In the genomic region with DNA sequence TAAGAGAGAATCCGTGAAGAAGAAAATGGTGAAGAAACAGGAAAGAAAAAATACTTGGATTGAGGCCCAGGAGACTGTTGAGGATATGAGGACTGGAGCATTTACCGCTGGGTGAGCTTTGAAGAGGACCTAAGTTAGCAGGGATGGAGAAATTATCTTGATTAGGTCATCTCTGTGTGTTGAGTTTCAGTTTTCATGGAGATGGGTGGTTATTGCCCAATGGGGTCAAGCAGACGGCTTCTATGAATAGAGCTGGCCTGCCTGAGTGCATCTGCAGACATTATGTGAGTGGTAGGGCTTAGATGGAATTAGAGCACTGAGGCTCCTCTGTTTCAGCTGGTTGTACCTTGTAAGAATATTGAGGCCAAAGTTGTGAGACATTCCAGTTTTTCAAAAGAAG, we compare ENCODE assay signal across 13 cellular contexts.
"Had no signal": no experiment of that assay in that cellular context is flagged by ENCODE, and none has a peak within 500 bp of the region (broad histone marks: within the 10 kb centered on the region; RNA-seq: fewer than 3 reads in every experiment).

No MANE protein-coding gene starts in this region.

- H3K27me3 Mint-ChIP-seq: activated naive CD8-positive, alpha-beta T cell treated with anti-CD3 and anti-CD28 coated beads, Interleukin-2, amount 50 U/mL, for 24 hours; naive B cell had no signal

- H3K4me3 ChIP-seq: lung, thyroid gland, uterus had no signal

- H3K4me3 Mint-ChIP-seq: activated naive CD8-positive, alpha-beta T cell treated with anti-CD3 and anti-CD28 coated beads, Interleukin-2, amount 50 U/mL, for 24 hours; naive B cell had no signal

- H3K27ac Mint-ChIP-seq: activated naive CD8-positive, alpha-beta T cell treated with anti-CD3 and anti-CD28 coated beads, Interleukin-2, amount 50 U/mL, for 24 hours; naive B cell had no signal

- H3K36me3 Mint-ChIP-seq: naive B cell had no signal

- H3K4me1 ChIP-seq: foreskin keratinocyte, thyroid gland, uterus had no signal

- ATAC-seq: activated naive CD8-positive, alpha-beta T cell treated with anti-CD3 and anti-CD28 coated beads, Interleukin-2, amount 50 U/mL, for 24 hours; foreskin keratinocyte; left colon had no signal

- H3K27ac ChIP-seq: foreskin keratinocyte, thyroid gland, uterus had no signal

- DNase-seq: activated CD4-positive, alpha-beta T cell treated with anti-CD3 and anti-CD28 coated beads for 1 hour; activated CD4-positive, alpha-beta T cell treated with anti-CD3 and anti-CD28 coated beads, Interleukin-2, amount 50 U/mL, for 48 hours; activated naive CD4-positive, alpha-beta T cell; activated naive CD8-positive, alpha-beta T cell treated with anti-CD3 and anti-CD28 coated beads, Interleukin-2, amount 50 U/mL, for 24 hours; central memory CD4-positive, alpha-beta T cell; foreskin keratinocyte; left colon; naive B cell; retina; small intestine; thyroid gland; uterus had no signal

- H3K27me3 ChIP-seq: foreskin keratinocyte, thyroid gland, uterus had no signal

- H3K4me1 Mint-ChIP-seq: activated naive CD8-positive, alpha-beta T cell treated with anti-CD3 and anti-CD28 coated beads, Interleukin-2, amount 50 U/mL, for 24 hours; naive B cell had no signal

- H3K36me3 ChIP-seq: thyroid gland, uterus had no signal

- H3K9me3 ChIP-seq: thyroid gland, uterus had no signal
